In the genomic region with DNA sequence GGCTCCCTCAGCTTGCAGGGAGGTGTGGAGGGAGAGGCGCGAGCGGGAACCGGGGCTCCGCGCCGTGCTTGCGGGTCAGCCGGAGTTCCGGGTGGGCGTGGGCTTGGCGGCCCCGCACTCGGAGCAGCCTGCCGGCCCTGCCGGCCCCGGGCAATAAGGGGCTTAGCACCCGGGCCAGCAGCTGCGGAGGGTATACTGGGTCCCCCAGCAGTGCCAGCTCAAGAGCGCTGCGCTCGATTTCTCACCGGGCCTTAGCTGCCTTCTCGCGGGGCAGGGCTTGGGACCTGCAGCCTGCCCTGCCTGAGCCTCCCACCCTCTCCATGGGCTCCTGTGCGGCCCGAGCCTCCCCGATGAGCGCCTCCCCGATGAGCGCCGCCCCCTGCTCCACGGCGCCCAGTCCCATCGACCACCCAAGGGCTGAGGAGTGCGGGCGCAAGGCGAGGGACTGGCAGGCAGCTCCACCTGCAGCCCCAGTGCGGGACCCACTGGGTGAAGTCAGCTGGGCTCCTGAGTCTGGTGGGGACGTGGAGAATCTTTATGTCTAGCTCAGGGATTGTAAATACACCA, we compare ENCODE assay signal across 2 cellular contexts.
A peak's percentile ranks its signal among the peaks of the same experiment; 100 is the strongest.
TF ChIP-seq lines count a peak whose summit lies in the region.

No MANE protein-coding gene starts in this region.

TF ChIP-seq in WTC11, 78 proteins besides CTCF, POLR2A, EP300 and RAD21:
- TF ChIP-seq PRDM15 (CRISPR knock-in tag; IDR thresholded peaks at IDR 0.05) = 0 out of 2 replicates have a peak, but pooled peaks have one; percentile 23
TF ChIP-seq in WTC11: peak in this region for 1; not testable (repeated sequence) for 77.

TF ChIP-seq in K562, 482 proteins besides CTCF, POLR2A, EP300 and RAD21:
- TF ChIP-seq, protein P1, sequence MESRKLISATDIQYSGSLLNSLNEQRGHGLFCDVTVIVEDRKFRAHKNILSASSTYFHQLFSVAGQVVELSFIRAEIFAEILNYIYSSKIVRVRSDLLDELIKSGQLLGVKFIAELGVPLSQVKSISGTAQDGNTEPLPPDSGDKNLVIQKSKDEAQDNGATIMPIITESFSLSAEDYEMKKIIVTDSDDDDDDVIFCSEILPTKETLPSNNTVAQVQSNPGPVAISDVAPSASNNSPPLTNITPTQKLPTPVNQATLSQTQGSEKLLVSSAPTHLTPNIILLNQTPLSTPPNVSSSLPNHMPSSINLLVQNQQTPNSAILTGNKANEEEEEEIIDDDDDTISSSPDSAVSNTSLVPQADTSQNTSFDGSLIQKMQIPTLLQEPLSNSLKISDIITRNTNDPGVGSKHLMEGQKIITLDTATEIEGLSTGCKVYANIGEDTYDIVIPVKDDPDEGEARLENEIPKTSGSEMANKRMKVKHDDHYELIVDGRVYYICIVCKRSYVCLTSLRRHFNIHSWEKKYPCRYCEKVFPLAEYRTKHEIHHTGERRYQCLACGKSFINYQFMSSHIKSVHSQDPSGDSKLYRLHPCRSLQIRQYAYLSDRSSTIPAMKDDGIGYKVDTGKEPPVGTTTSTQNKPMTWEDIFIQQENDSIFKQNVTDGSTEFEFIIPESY (CRISPR knock-in tag; IDR thresholded peaks at IDR 0.05) = peak; percentile 80
